26 cellular contexts compared by ENCODE assay signal in the genomic region with DNA sequence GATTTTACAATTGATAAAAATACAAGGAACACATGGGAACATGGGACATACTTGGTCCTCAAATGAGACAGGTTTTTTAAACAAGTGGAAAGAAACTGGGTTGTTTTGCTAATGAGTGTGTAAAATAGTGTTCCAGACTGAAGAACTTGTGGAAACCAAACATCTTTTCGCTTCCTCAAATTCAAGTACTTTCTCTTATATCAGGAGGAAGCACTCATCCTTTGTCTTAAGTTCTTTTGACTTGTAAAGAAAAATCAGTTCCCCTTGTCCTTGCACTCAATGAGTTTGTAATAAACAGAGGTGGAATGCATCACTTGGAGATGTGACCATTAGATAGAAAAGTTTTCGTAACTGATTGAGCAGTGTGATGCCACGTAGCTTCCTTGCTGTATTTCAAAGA.
A peak's percentile ranks its signal among the peaks of the same experiment; 100 is the strongest.
DNase-seq lines count a peak whose midpoint lies in the region; ATAC-seq, FAIRE-seq and TF ChIP-seq lines count a peak whose summit lies in the region.
"Had no signal": no experiment of that assay in that cellular context is flagged by ENCODE, and none has a peak within 500 bp of the region (broad histone marks: within the 10 kb centered on the region; RNA-seq: fewer than 3 reads in every experiment).

No MANE protein-coding gene starts in this region.

- H3K9me3 Mint-ChIP-seq in neural progenitor cell = no peaks in the 10 kb centered on the region
- H3K9me3 Mint-ChIP-seq: activated CD4-positive, alpha-beta T cell treated with anti-CD3 and anti-CD28 coated beads, Interleukin-2, amount 10 ng/mL, durations not matched to agents 24 days and 14 days; activated T-cell treated with anti-CD3 and anti-CD28 coated beads, Interleukin-2, amount 50 U/mL, for 4 hours; brain had no signal

- FAIRE-seq in GM12878 (lab: Jason Lieb, UNC) = peak; percentile 7
- FAIRE-seq: D721Med had no signal

- intact Hi-C loops in GM12878 (cut with micrococcal nuclease; ENCODE audit: unreplicated experiment) = no loop called here

- H3K9ac ChIP-seq in BLaER1 = peak overlapping the region; percentile 3
- H3K9ac ChIP-seq in GM12878 (ENCODE audit: control insufficient read depth, insufficient read depth, low read length) = no peak overlapping the region
- H3K9ac ChIP-seq in neural progenitor cell = no peak overlapping the region

- no peak for TF ChIP-seq POLR2A in GM12878 (IDR thresholded peaks at IDR 0.05; ENCODE audit: low read depth, low read length)

- DNase-seq in KBM-7 = peak; percentile 18
- DNase-seq in GM12878 (ENCODE audit: low read depth, low spot score) = no peak
- DNase-seq in neural progenitor cell (ENCODE audit: low spot score) = no peak
- no peak for DNase-seq in NCI-H1694 treated with DMSO at 0.1 percent for 48 hours (lab: John Stamatoyannopoulos, UW)
- DNase-seq: activated CD4-positive, alpha-beta T cell treated with anti-CD3 and anti-CD28 coated beads, Interleukin-2, amount 10 ng/mL, durations not matched to agents 24 days and 14 days; activated naive CD4-positive, alpha-beta T cell; activated T-cell treated with anti-CD3 and anti-CD28 coated beads, Interleukin-2, amount 50 U/mL, for 4 hours; adrenal gland; erythroblast; foreskin fibroblast; heart right ventricle; immature natural killer cell; mesenchymal stem cell; NCI-H1436; NCI-H446 treated with DMSO at 0.1 percent for 48 hours; Peyer's patch; upper lobe of right lung had no signal

- H3K79me2 ChIP-seq in GM12878 (ENCODE audit: control insufficient read depth, insufficient read depth, low read length) (no peaks in the 10 kb centered on the region), neural progenitor cell (ENCODE audit: low read depth) (no peaks in the 10 kb centered on the region)

- in situ Hi-C loops in KBM-7 (cut with MboI; ENCODE audit: low pct_unique_long_range_greater_than_20kb, low sequenced_read_pairs) = no loop called here
- in situ Hi-C loops in GM12878 (cut with MboI) = no loop called here

- peaks cover 2% of the 10 kb centered on the region for H3K36me3 Mint-ChIP-seq in neural progenitor cell
- H3K36me3 Mint-ChIP-seq: immature natural killer cell had no signal

- CTCF ChIA-PET in GM12878 (lab: Yijun Ruan, JAX) = interaction anchor here (2.3 kb wide), 1 partner anchor 15 kb away, joined by 9 read pairs; no protein-coding TSS in a partner anchor

- TF ChIP-seq EP300 in GM12878 (IDR thresholded peaks at IDR 0.05; ENCODE audit: borderline replicate concordance in 1 of 2, control insufficient read depth in 1 of 2, low read depth in 2 of 2, low read length in 2 of 2) = no peak

- SMC1A ChIA-PET in GM12878 (lab: Charles Lee; ENCODE audit: uncharacterized antibody, unreplicated experiment) = interaction anchor here (1.3 kb wide), 1 partner anchor 14 kb away, joined by 5 read pairs; no protein-coding TSS in a partner anchor

- H4K20me1 ChIP-seq in BLaER1 = no peaks in the 10 kb centered on the region
- no peaks in the 10 kb centered on the region for H4K20me1 ChIP-seq in GM12878 (ENCODE audit: control insufficient read depth, insufficient read depth)
- no peaks in the 10 kb centered on the region for H4K20me1 ChIP-seq in neural progenitor cell (ENCODE audit: low read depth)

- H3K27ac ChIP-seq in BLaER1 = peak overlapping the region; percentile 68
- H3K27ac ChIP-seq in GM12878 (ENCODE audit: control insufficient read depth, insufficient read depth) = no peak overlapping the region
- no peak overlapping the region for H3K27ac ChIP-seq in neural progenitor cell
- H3K27ac ChIP-seq: adrenal gland, C4-2B, heart right ventricle, Peyer's patch, skin epidermis, upper lobe of right lung, VCaP had no signal

- H3K4me1 Mint-ChIP-seq in neural progenitor cell = peaks cover 16% of the 10 kb centered on the region
- H3K4me1 Mint-ChIP-seq: activated CD4-positive, alpha-beta T cell treated with anti-CD3 and anti-CD28 coated beads, Interleukin-2, amount 10 ng/mL, durations not matched to agents 24 days and 14 days; immature natural killer cell had no signal

- 0% methylated on average over 3 of the region's 3 CpGs for WGBS in GM12878 (ENCODE audit: insufficient coverage, insufficient replicate concordance, low lambda C conversion rate, missing lambda C conversion rate)

- no peak overlapping the region for H3K27ac Mint-ChIP-seq in neural progenitor cell
- H3K27ac Mint-ChIP-seq: activated CD4-positive, alpha-beta T cell treated with anti-CD3 and anti-CD28 coated beads, Interleukin-2, amount 10 ng/mL, durations not matched to agents 24 days and 14 days; brain; immature natural killer cell had no signal

- RAD21 ChIA-PET in GM12878 (lab: Charles Lee; ENCODE audit: unreplicated experiment) = no interaction called here

- peaks cover 10% of the 10 kb centered on the region for H3F3A ChIP-seq in neural progenitor cell (ENCODE audit: low read depth)

- ATAC-seq in GM18508 (IDR thresholded peaks at IDR 0.05; ENCODE audit: insufficient read depth, unreplicated experiment) (peak; percentile 58), GM12878 (peak; percentile 59), HG03439 (IDR thresholded peaks at IDR 0.05; ENCODE audit: unreplicated experiment) (no peak), GM19023 (IDR thresholded peaks at IDR 0.05; ENCODE audit: unreplicated experiment) (no peak)
- ATAC-seq: activated T-cell treated with anti-CD3 and anti-CD28 coated beads, Interleukin-2, amount 50 U/mL, for 4 hours; heart right ventricle; upper lobe of right lung had no signal

- POLR2A ChIA-PET in GM12878 (lab: Charles Lee) = no interaction called here

- H3K4me3 ChIP-seq in BLaER1 = no peak overlapping the region
- no peak overlapping the region for H3K4me3 ChIP-seq in GM12878
- H3K4me3 ChIP-seq in neural progenitor cell = no peak overlapping the region
- H3K4me3 ChIP-seq: adrenal gland, heart right ventricle, Peyer's patch, skin epidermis, upper lobe of right lung had no signal

- H3K4me3 Mint-ChIP-seq in neural progenitor cell = no peak overlapping the region
- H3K4me3 Mint-ChIP-seq: activated CD4-positive, alpha-beta T cell treated with anti-CD3 and anti-CD28 coated beads, Interleukin-2, amount 10 ng/mL, durations not matched to agents 24 days and 14 days; activated T-cell treated with anti-CD3 and anti-CD28 coated beads, Interleukin-2, amount 50 U/mL, for 4 hours; brain; immature natural killer cell had no signal

- TF ChIP-seq RAD21 in GM12878 (IDR thresholded peaks at IDR 0.05; ENCODE audit: insufficient read depth, low read depth, low read length) = no peak

- H3K4me2 ChIP-seq in BLaER1 (peak overlapping the region; percentile 71), GM12878 (ENCODE audit: control insufficient read depth, insufficient read depth) (no peak overlapping the region), neural progenitor cell (no peak overlapping the region)

- no TSS peak for BruUV-seq in GM12878 (replicated peaks; lab: Mats Ljungman, UMichigan)

- H3K27me3 Mint-ChIP-seq in neural progenitor cell (ENCODE audit: insufficient read depth, low read depth) = no peaks in the 10 kb centered on the region

- H2AFZ ChIP-seq in GM12878 (ENCODE audit: control insufficient read depth, low read depth, low read length) (no peak overlapping the region), neural progenitor cell (replicated peaks) (no peak overlapping the region)

- H3K4me1 ChIP-seq in BLaER1 (peaks cover 32% of the 10 kb centered on the region), GM12878 (ENCODE audit: control insufficient read depth, insufficient read depth, low read length) (no peaks in the 10 kb centered on the region), neural progenitor cell (peaks cover 20% of the 10 kb centered on the region)

- H3K27me3 ChIP-seq in BLaER1 (no peaks in the 10 kb centered on the region), GM12878 (replicated peaks in 1 of 2; ENCODE audit: control insufficient read depth in 2 of 2, insufficient read depth in 2 of 2, low read length in 1 of 2) (peaks cover 0 to 4% of the 10 kb centered on the region in 2 experiments; a peak in 1 of 4 replicates), neural progenitor cell (peaks cover 5% of the 10 kb centered on the region)
- H3K27me3 ChIP-seq: adrenal gland, Peyer's patch, upper lobe of right lung had no signal

- no peaks in the 10 kb centered on the region for H3K36me3 ChIP-seq in BLaER1
- H3K36me3 ChIP-seq in GM12878 (ENCODE audit: control insufficient read depth in 2 of 2, insufficient read depth in 2 of 2, low read length in 1 of 2) = no peaks in the 10 kb centered on the region
- H3K36me3 ChIP-seq in neural progenitor cell = no peaks in the 10 kb centered on the region

- peaks cover 5% of the 10 kb centered on the region for H3K9me3 ChIP-seq in BLaER1
- no peaks in the 10 kb centered on the region for H3K9me3 ChIP-seq in GM12878 (replicated peaks; ENCODE audit: control insufficient read depth, insufficient read depth, low read length)
- H3K9me3 ChIP-seq in neural progenitor cell (ENCODE audit: low read depth) = no peaks in the 10 kb centered on the region
- H3K9me3 ChIP-seq: adrenal gland, heart right ventricle, Peyer's patch, upper lobe of right lung had no signal

- TF ChIP-seq CTCF in GM12878 (IDR thresholded peaks at IDR 0.05 in 2 of 3, conservative IDR thresholded peaks at IDR 0.05 in 1 of 3; ENCODE audit: control insufficient read depth in 2 of 3, extremely low read depth in 1 of 3, insufficient read depth in 1 of 3, low read depth in 3 of 3, low read length in 3 of 3) (no peak), neural progenitor cell (IDR thresholded peaks at IDR 0.05) (no peak)

TF ChIP-seq in GM12878, 131 proteins besides CTCF, POLR2A, EP300 and RAD21:
- no peak for TF ChIP-seq STAT3 (IDR thresholded peaks at IDR 0.05; ENCODE audit: low read depth, low read length)
- peak; percentile 82 for TF ChIP-seq SPI1 (IDR thresholded peaks at IDR 0.05; ENCODE audit: borderline replicate concordance, insufficient read depth, low read depth, low read length)

Comparison
In these comparisons a context has a peak if more than half of its experiments do, and no peak if none do; other contexts are left out.
1. ATAC-seq: peak in GM18508 (single experiment) and GM12878 (single experiment); none in HG03439 (single experiment) and GM19023 (single experiment).